19 cellular contexts compared by ENCODE assay signal in the genomic region with DNA sequence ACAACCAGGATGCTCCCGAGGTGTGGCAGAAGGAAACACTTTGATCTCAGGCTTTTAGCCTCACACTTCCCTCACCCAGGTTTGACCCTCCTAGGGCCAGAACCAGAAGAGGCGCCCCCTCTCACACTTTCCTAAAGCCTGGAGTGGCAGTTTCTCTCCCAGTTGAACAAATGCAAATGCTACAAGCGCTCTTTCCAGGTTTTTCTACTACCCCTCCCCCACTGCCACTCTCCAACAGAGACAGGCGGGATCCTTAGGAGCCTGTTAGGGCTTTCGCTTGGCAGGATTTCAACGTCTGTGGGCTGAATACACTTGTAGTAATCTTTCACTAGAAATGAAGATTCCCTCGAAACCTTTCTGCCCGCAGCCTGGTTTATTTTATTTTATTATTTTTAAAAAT. TPM values are rescaled to one million over a fixed set of nuclear protein-coding genes. Genes with fewer than 3 reads are reported as not detected.
DNase-seq lines count a peak whose midpoint lies in the region; ATAC-seq and TF ChIP-seq lines count a peak whose summit lies in the region.
"Had no signal": no experiment of that assay in that cellular context is flagged by ENCODE, and none has a peak within 500 bp of the region (broad histone marks: within the 10 kb centered on the region; RNA-seq: fewer than 3 reads in every experiment).

No MANE protein-coding gene starts in this region.

- TF ChIP-seq CTCF in adrenal gland (IDR thresholded peaks at IDR 0.05) (no peak), suprapubic skin (IDR thresholded peaks at IDR 0.05) (no peak), GM13976 (IDR thresholded peaks at IDR 0.05; ENCODE audit: borderline replicate concordance, control extremely low read depth, extremely low read depth, insufficient read depth, missing control alignments) (no peak)

- WGBS in adrenal gland, 4 donors: 33 to 51% (median 46%) methylated on average over 8 of the region's 8 CpGs
- 60% methylated on average over 8 of the region's 8 CpGs for WGBS in suprapubic skin

- CTCF ChIA-PET in activated CD4-positive, alpha-beta T cell treated with anti-CD3 and anti-CD28 coated beads for 36 hours (lab: Charles Lee): interaction anchor here (1.0 to 3.0 kb wide), 2 partner anchors 58 to 100 kb away, joined by 3 to 20 read pairs; no protein-coding TSS in a partner anchor

- TF ChIP-seq POLR2A in adrenal gland (IDR thresholded peaks at IDR 0.05) (no peak), suprapubic skin (IDR thresholded peaks at IDR 0.05) (no peak)

- DNase-seq in NCI-H748 (lab: John Stamatoyannopoulos, UW; ENCODE audit: unreplicated experiment): peak; percentile 56
- no peak for DNase-seq in NCI-H748 treated with DMSO at 0.1 percent for 48 hours (lab: John Stamatoyannopoulos, UW)
- DNase-seq in adrenal gland: peak in 4 of 7 donors; percentile 37 to 60 (median 45)
- no peak for DNase-seq in suprapubic skin (ENCODE audit: low spot score in 2 of 2)
- DNase-seq in GM13976 (ENCODE audit: low spot score): no peak
- no peak for DNase-seq in glomerular visceral epithelial cell (ENCODE audit: extremely low spot score)
- DNase-seq in activated CD4-positive, alpha-beta T cell treated with anti-CD3 and anti-CD28 coated beads for 36 hours: no peak
- DNase-seq: activated CD8-positive, alpha-beta memory T cell treated with anti-CD3 and anti-CD28 coated beads, Interleukin-2, amount 10 ng/mL, durations not matched to agents 7 days and 5 days; activated effector memory CD4-positive, alpha-beta T cell treated with anti-CD3 and anti-CD28 coated beads, Interleukin-2, amount 50 U/mL, for 16 hours; aorta; CD4-positive, alpha-beta memory T cell; cortex of kidney; NCI-H2171; uterus had no signal

- H3K9me3 ChIP-seq in adrenal gland (replicated peaks in 1 of 3) (no peaks in the 10 kb centered on the region), suprapubic skin (no peaks in the 10 kb centered on the region)
- H3K9me3 ChIP-seq: A549, uterus had no signal

- no peak overlapping the region for H3K4me3 Mint-ChIP-seq in activated CD4-positive, alpha-beta T cell treated with anti-CD3 and anti-CD28 coated beads for 36 hours
- H3K4me3 Mint-ChIP-seq: activated CD8-positive, alpha-beta memory T cell treated with anti-CD3 and anti-CD28 coated beads, Interleukin-2, amount 10 ng/mL, durations not matched to agents 7 days and 5 days; stimulated activated memory B cell treated with anti-CD40 and anti-IgM and Interleukin-4, amounts not matched to agents 10 μg/mL and 1 μg/mL and 100 μg/mL, for 72 hours had no signal

- POLR2A ChIA-PET in activated CD4-positive, alpha-beta T cell treated with anti-CD3 and anti-CD28 coated beads for 36 hours (lab: Charles Lee): no interaction called here

- intact Hi-C loops in adrenal gland (cut with DNase I): loop anchor here (10.0 kb wide), 3 partner anchors 58 to 108 kb away; no protein-coding TSS in a partner anchor
- intact Hi-C loops in activated CD4-positive, alpha-beta T cell treated with anti-CD3 and anti-CD28 coated beads for 36 hours (cut with DNase I, micrococcal nuclease): loop anchor here in 1 of 2 experiments (10.0 kb wide), 2 partner anchors 318 to 878 kb away; no protein-coding TSS in a partner anchor

- H3K4me3 ChIP-seq in adrenal gland (peak overlapping the region in 1 of 4 donors; percentile 69), suprapubic skin (peak overlapping the region; percentile 57)
- H3K4me3 ChIP-seq: A549 had no signal

- no peaks in the 10 kb centered on the region for H3K9me3 Mint-ChIP-seq in activated CD4-positive, alpha-beta T cell treated with anti-CD3 and anti-CD28 coated beads for 36 hours (ENCODE audit: low read depth)
- H3K9me3 Mint-ChIP-seq: CD4-positive, alpha-beta memory T cell; stimulated activated memory B cell treated with anti-CD40 and anti-IgM and Interleukin-4, amounts not matched to agents 10 μg/mL and 1 μg/mL and 100 μg/mL, for 72 hours had no signal

- ATAC-seq in activated CD4-positive, alpha-beta T cell treated with anti-CD3 and anti-CD28 coated beads for 36 hours: no peak
- ATAC-seq: A549; activated CD8-positive, alpha-beta memory T cell treated with anti-CD3 and anti-CD28 coated beads, Interleukin-2, amount 10 ng/mL, durations not matched to agents 7 days and 5 days; stimulated activated memory B cell treated with anti-CD40 and anti-IgM and Interleukin-4, amounts not matched to agents 10 μg/mL and 1 μg/mL and 100 μg/mL, for 72 hours had no signal

- H3K27me3 ChIP-seq in adrenal gland: peaks cover 12% of the 10 kb centered on the region
- H3K27me3 ChIP-seq in layer of hippocampus (ENCODE audit: control insufficient read depth, insufficient read depth, low read length): no peaks in the 10 kb centered on the region
- H3K27me3 ChIP-seq in suprapubic skin: no peaks in the 10 kb centered on the region
- H3K27me3 ChIP-seq: uterus had no signal

- no peaks in the 10 kb centered on the region for H3K36me3 ChIP-seq in adrenal gland (replicated peaks in 1 of 2)
- no peaks in the 10 kb centered on the region for H3K36me3 ChIP-seq in suprapubic skin
- H3K36me3 ChIP-seq: uterus had no signal

- no peak overlapping the region for H3K27ac Mint-ChIP-seq in activated CD4-positive, alpha-beta T cell treated with anti-CD3 and anti-CD28 coated beads for 36 hours
- H3K27ac Mint-ChIP-seq: activated CD8-positive, alpha-beta memory T cell treated with anti-CD3 and anti-CD28 coated beads, Interleukin-2, amount 10 ng/mL, durations not matched to agents 7 days and 5 days; stimulated activated memory B cell treated with anti-CD40 and anti-IgM and Interleukin-4, amounts not matched to agents 10 μg/mL and 1 μg/mL and 100 μg/mL, for 72 hours had no signal

- H3K4me1 Mint-ChIP-seq in activated CD4-positive, alpha-beta T cell treated with anti-CD3 and anti-CD28 coated beads for 36 hours: peaks cover 20% of the 10 kb centered on the region

- H3K27me3 Mint-ChIP-seq in activated CD4-positive, alpha-beta T cell treated with anti-CD3 and anti-CD28 coated beads for 36 hours: no peaks in the 10 kb centered on the region
- H3K27me3 Mint-ChIP-seq: CD4-positive, alpha-beta memory T cell; stimulated activated memory B cell treated with anti-CD40 and anti-IgM and Interleukin-4, amounts not matched to agents 10 μg/mL and 1 μg/mL and 100 μg/mL, for 72 hours had no signal

- TF ChIP-seq EP300 in suprapubic skin (IDR thresholded peaks at IDR 0.05): no peak

- in situ Hi-C loops in GM13976 (cut with MboI; ENCODE audit: low sequenced_read_pairs, unreplicated experiment): loop anchor here (10.0 kb wide), 1 partner anchor 108 kb away; no protein-coding TSS in a partner anchor

- H3K36me3 Mint-ChIP-seq in activated CD4-positive, alpha-beta T cell treated with anti-CD3 and anti-CD28 coated beads for 36 hours (ENCODE audit: low read depth): no peaks in the 10 kb centered on the region
- H3K36me3 Mint-ChIP-seq: activated CD8-positive, alpha-beta memory T cell treated with anti-CD3 and anti-CD28 coated beads, Interleukin-2, amount 10 ng/mL, durations not matched to agents 7 days and 5 days; stimulated activated memory B cell treated with anti-CD40 and anti-IgM and Interleukin-4, amounts not matched to agents 10 μg/mL and 1 μg/mL and 100 μg/mL, for 72 hours had no signal

- H3K4me1 ChIP-seq in adrenal gland (replicated peaks in 1 of 2) (peaks cover 0 to 3% of the 10 kb centered on the region in 2 donors), suprapubic skin (peaks cover 12% of the 10 kb centered on the region)
- H3K4me1 ChIP-seq: uterus had no signal

- H3K27ac ChIP-seq in adrenal gland (peak overlapping the region in 2 of 5 donors; percentile 4 to 78), layer of hippocampus (ENCODE audit: low read depth, low read length) (peak overlapping the region; percentile 2), suprapubic skin (no peak overlapping the region)
- H3K27ac ChIP-seq: A549 had no signal

RNA-seq across cellular contexts. Expression of gene TSC22D3, which starts 2.4 kb away (rescaled TPM):
- 100 to 1,000 TPM; 191 to 474 (median 379) TPM for total RNA-seq in adrenal gland
- polyA plus RNA-seq in adrenal gland: 100 to 1,000 TPM; 132 to 226 (median 146) TPM
- 1,000 to 10,000 TPM in 1 of 4 donors, 100 to 1,000 TPM in 3; 487 to 1,035 (median 681) TPM for total RNA-seq in suprapubic skin
- 10 to 100 TPM; 23.3 to 25.9 TPM for total RNA-seq in activated CD4-positive, alpha-beta T cell treated with anti-CD3 and anti-CD28 coated beads for 36 hours

RNA-seq across cellular contexts. Expression of gene NCBP2L, which starts 4.3 kb away (rescaled TPM):
- total RNA-seq in adrenal gland (1 to 10 TPM in 6 of 8 donors, under 1 TPM in 2; 0.26 to 3.5 (median 1.3) TPM), suprapubic skin (not detected)
- 1 to 10 TPM in 1 of 3 donors, under 1 TPM in 2; 0.40 to 2.3 (median 0.91) TPM for polyA plus RNA-seq in adrenal gland
- not detected for total RNA-seq in activated CD4-positive, alpha-beta T cell treated with anti-CD3 and anti-CD28 coated beads for 36 hours
- total RNA-seq: activated CD8-positive, alpha-beta memory T cell treated with anti-CD3 and anti-CD28 coated beads, Interleukin-2, amount 10 ng/mL, durations not matched to agents 7 days and 5 days; aorta; CD4-positive, alpha-beta memory T cell; osteoblast; T-helper 2 cell treated with Interferon-gamma antibody and Interleukin-4, amounts not matched to agents 100 ng/mL and 5 ng/mL, for 36 hours; uterus had no signal
- polyA plus RNA-seq: A549; aorta; CD4-positive, alpha-beta memory T cell had no signal

RNA-seq across cellular contexts. Expression of gene MID2, which starts 52.5 kb away (rescaled TPM):
- 10 to 100 TPM; 21.9 to 55.4 (median 41.8) TPM for total RNA-seq in adrenal gland
- 10 to 100 TPM in 1 of 3 donors, 1 to 10 TPM in 2; 3.5 to 18.1 (median 3.8) TPM for polyA plus RNA-seq in adrenal gland
- 10 to 100 TPM; 31.8 to 50.9 (median 36.1) TPM for total RNA-seq in suprapubic skin
- total RNA-seq in activated CD4-positive, alpha-beta T cell treated with anti-CD3 and anti-CD28 coated beads for 36 hours: 10 to 100 TPM in 1 of 2 experiments, 1 to 10 TPM in 1; 7.3 to 10.1 TPM

Comparison
In these comparisons a context has a peak if more than half of its experiments do, and no peak if none do; other contexts are left out.
1. DNase-seq: peak in NCI-H748 (single experiment) and adrenal gland (4 of 7); none in NCI-H748 treated with DMSO at 0.1 percent for 48 hours (single experiment), suprapubic skin (0 of 2), GM13976 (single experiment), glomerular visceral epithelial cell (single experiment) and activated CD4-positive, alpha-beta T cell treated with anti-CD3 and anti-CD28 coated beads for 36 hours (single experiment).
2. RNA of gene TSC22D3, which starts 2.4 kb away (total RNA-seq): 487 to 1,035 TPM in suprapubic skin and 191 to 474 TPM in adrenal gland; 23.3 to 25.9 TPM in activated CD4-positive, alpha-beta T cell treated with anti-CD3 and anti-CD28 coated beads for 36 hours; every median in the first group is over 4 times any median in the second.